In the genomic region with DNA sequence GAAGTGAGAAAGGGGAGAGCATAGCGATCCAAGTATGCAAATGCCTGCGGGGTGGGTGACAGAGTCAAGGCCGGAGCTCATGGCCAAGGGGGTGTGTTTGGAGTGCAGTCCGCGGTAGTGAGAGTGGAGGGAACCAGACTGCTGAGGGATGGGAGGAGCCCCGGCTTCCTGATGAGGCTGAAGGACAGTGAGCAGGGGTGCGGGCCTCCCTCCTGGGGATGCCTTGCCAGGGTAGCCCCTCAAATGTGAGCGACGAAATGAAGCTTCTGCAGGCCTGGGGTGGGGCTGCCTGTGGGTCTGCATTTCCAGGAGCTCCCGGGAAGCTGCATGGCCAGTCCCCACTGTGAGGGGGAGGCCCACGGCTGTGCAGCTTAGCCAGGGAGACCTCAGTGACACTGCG, we compare ENCODE assay signal across 21 cellular contexts. TPM values are rescaled to one million over a fixed set of nuclear protein-coding genes. Genes with fewer than 3 reads are reported as not detected.
DNase-seq lines count a peak whose midpoint lies in the region; ATAC-seq lines count a peak whose summit lies in the region.
"Had no signal": no experiment of that assay in that cellular context is flagged by ENCODE, and none has a peak within 500 bp of the region (broad histone marks: within the 10 kb centered on the region; RNA-seq: fewer than 3 reads in every experiment).

No MANE protein-coding gene starts in this region.

- CTCF ChIA-PET in activated CD8-positive, alpha-beta memory T cell treated with anti-CD3 and anti-CD28 coated beads, Interleukin-2, amount 10 ng/mL, durations not matched to agents 7 days and 5 days (lab: Charles Lee): no interaction called here

- H3K36me3 Mint-ChIP-seq in activated CD8-positive, alpha-beta memory T cell treated with anti-CD3 and anti-CD28 coated beads, Interleukin-2, amount 10 ng/mL, durations not matched to agents 7 days and 5 days: no peaks in the 10 kb centered on the region
- H3K36me3 Mint-ChIP-seq: activated naive CD4-positive, alpha-beta T cell treated with anti-CD3 and anti-CD28 coated beads, Interleukin-2, amount 50 U/mL, for 72 hours; CD14-positive monocyte had no signal

- H3K9me3 Mint-ChIP-seq in activated CD8-positive, alpha-beta memory T cell treated with anti-CD3 and anti-CD28 coated beads, Interleukin-2, amount 10 ng/mL, durations not matched to agents 7 days and 5 days (ENCODE audit: low read depth): peaks cover 13% of the 10 kb centered on the region

- H3K27me3 Mint-ChIP-seq in activated CD8-positive, alpha-beta memory T cell treated with anti-CD3 and anti-CD28 coated beads, Interleukin-2, amount 10 ng/mL, durations not matched to agents 7 days and 5 days: no peaks in the 10 kb centered on the region
- H3K27me3 Mint-ChIP-seq: IgD-negative memory B cell had no signal

- H3K27ac Mint-ChIP-seq in activated CD8-positive, alpha-beta memory T cell treated with anti-CD3 and anti-CD28 coated beads, Interleukin-2, amount 10 ng/mL, durations not matched to agents 7 days and 5 days: no peak overlapping the region
- H3K27ac Mint-ChIP-seq: activated naive CD4-positive, alpha-beta T cell treated with anti-CD3 and anti-CD28 coated beads, Interleukin-2, amount 50 U/mL, for 72 hours; CD14-positive monocyte; IgD-negative memory B cell; T-helper 17 cell had no signal

- DNase-seq in cardiac septum (ENCODE audit: low spot score) (peak; percentile 39), left cardiac atrium (no peak), posterior vena cava (ENCODE audit: low spot score) (peak; percentile 44), ureter (ENCODE audit: low spot score) (peak; percentile 33)
- peak; percentile 30 for DNase-seq in activated CD8-positive, alpha-beta memory T cell treated with anti-CD3 and anti-CD28 coated beads, Interleukin-2, amount 10 ng/mL, durations not matched to agents 7 days and 5 days
- DNase-seq: activated CD4-positive, alpha-beta T cell treated with anti-CD3 and anti-CD28 coated beads, Interleukin-2, amount 50 U/mL, for 4 hours; foreskin melanocyte; hippocampal formation; NCI-H2081 treated with DMSO at 0.1 percent for 48 hours; NCI-H510A treated with DMSO at 0.1 percent for 48 hours; nucleus accumbens; T-helper 17 cell had no signal

- intact Hi-C loops in cardiac septum (cut with DNase I) (no loop called here), left cardiac atrium (cut with DNase I) (no loop called here), posterior vena cava (cut with DNase I) (no loop called here)

- H3K4me1 Mint-ChIP-seq in activated CD8-positive, alpha-beta memory T cell treated with anti-CD3 and anti-CD28 coated beads, Interleukin-2, amount 10 ng/mL, durations not matched to agents 7 days and 5 days: no peaks in the 10 kb centered on the region
- H3K4me1 Mint-ChIP-seq: CD14-positive monocyte, IgD-negative memory B cell, T-helper 17 cell had no signal

- no peak overlapping the region for H3K4me3 Mint-ChIP-seq in activated CD8-positive, alpha-beta memory T cell treated with anti-CD3 and anti-CD28 coated beads, Interleukin-2, amount 10 ng/mL, durations not matched to agents 7 days and 5 days
- H3K4me3 Mint-ChIP-seq: CD14-positive monocyte, IgD-negative memory B cell, T-helper 17 cell had no signal

- no peak for ATAC-seq in left cardiac atrium
- ATAC-seq in activated CD8-positive, alpha-beta memory T cell treated with anti-CD3 and anti-CD28 coated beads, Interleukin-2, amount 10 ng/mL, durations not matched to agents 7 days and 5 days: no peak
- ATAC-seq in GM21825 (IDR thresholded peaks at IDR 0.05; ENCODE audit: unreplicated experiment): no peak
- no peak for ATAC-seq in HG03025 (IDR thresholded peaks at IDR 0.05; ENCODE audit: low FRiP score, unreplicated experiment)
- ATAC-seq in GM19452 (IDR thresholded peaks at IDR 0.05; ENCODE audit: unreplicated experiment): no peak
- ATAC-seq: activated naive CD4-positive, alpha-beta T cell treated with anti-CD3 and anti-CD28 coated beads, Interleukin-2, amount 50 U/mL, for 72 hours; T-helper 17 cell had no signal

RNA-seq across cellular contexts. Expression of a gene that starts 45.0 kb away (rescaled TPM):
- total RNA-seq in cardiac septum: not detected
- total RNA-seq in left cardiac atrium: not detected
- total RNA-seq in activated CD8-positive, alpha-beta memory T cell treated with anti-CD3 and anti-CD28 coated beads, Interleukin-2, amount 10 ng/mL, durations not matched to agents 7 days and 5 days: not detected
- not detected for total RNA-seq in posterior vena cava
- not detected for total RNA-seq in ureter
- total RNA-seq: activated naive CD4-positive, alpha-beta T cell treated with anti-CD3 and anti-CD28 coated beads, Interleukin-2, amount 50 U/mL, for 72 hours; astrocyte; H1; SK-MEL-5; T-helper 17 cell had no signal
